In the genomic region with DNA sequence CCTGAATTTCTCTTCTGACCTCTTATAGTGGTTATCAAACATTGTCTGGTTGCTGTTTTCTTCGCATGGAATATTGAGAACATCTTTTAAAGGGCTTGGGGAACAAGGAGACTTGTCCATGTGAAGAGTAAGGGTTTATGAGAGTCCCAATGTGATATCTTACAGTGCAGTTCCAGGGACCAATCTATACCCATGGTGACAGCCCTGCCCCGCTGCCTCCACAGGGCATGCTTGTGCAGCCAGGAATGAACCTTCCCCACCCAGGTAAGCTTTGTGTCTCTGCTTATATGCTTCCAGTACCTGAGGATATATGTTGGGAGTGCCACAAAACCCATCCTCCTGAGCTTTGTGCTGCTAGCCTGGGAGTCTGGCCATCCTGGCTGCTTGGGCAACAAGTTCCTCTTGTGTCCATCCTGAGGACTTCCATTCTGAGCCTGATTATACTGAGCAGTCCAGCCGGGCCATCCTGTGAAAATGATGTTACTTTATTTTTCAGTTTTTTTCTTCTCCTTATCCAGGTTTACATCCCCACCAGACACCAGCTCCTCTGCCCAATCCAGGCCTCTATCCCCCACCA, we compare ENCODE assay signal across 11 cellular contexts. TPM values are rescaled to one million over a fixed set of nuclear protein-coding genes. Genes with fewer than 3 reads are reported as not detected.
A peak's percentile ranks its signal among the peaks of the same experiment; 100 is the strongest.
DNase-seq lines count a peak whose midpoint lies in the region; ATAC-seq and TF ChIP-seq lines count a peak whose summit lies in the region.
"Had no signal": no experiment of that assay in that cellular context is flagged by ENCODE, and none has a peak within 500 bp of the region (broad histone marks: within the 10 kb centered on the region; RNA-seq: fewer than 3 reads in every experiment).

No MANE protein-coding gene starts in this region.

- RAD21 ChIA-PET in HCT116 (lab: Charles Lee; ENCODE audit: low non-redundant PET in 1 of 2, low total read pairs in 2 of 2, uncharacterized antibody in 2 of 2, unreplicated experiment in 2 of 2): interaction anchor here (0.6 to 1.5 kb wide), 3 partner anchors 27 to 55 kb away, joined by 3 to 10 read pairs (median 7); partner anchors contain the start of gene CASC3 (in 1 of the 2)

- no peak overlapping the region for H3K9ac ChIP-seq in HCT116 (ENCODE audit: low read length)

- POLR2A ChIA-PET in HCT116 (lab: Charles Lee): interaction anchor here (1.0 to 1.3 kb wide), 2 partner anchors 28 to 47 kb away, joined by 3 to 4 read pairs; partner anchors contain the start of gene CASC3
- POLR2A ChIA-PET in activated CD4-positive, alpha-beta memory T cell treated with anti-CD3 and anti-CD28 coated beads, Interleukin-2, amount 10 ng/mL, durations not matched to agents 7 days and 5 days (lab: Charles Lee): interaction anchor here (0.8 to 3.0 kb wide), 6 partner anchors 9 to 55 kb away, joined by 3 to 21 read pairs (median 8); no protein-coding TSS in a partner anchor

- H3K4me3 Mint-ChIP-seq in activated CD4-positive, alpha-beta memory T cell treated with anti-CD3 and anti-CD28 coated beads, Interleukin-2, amount 10 ng/mL, durations not matched to agents 7 days and 5 days: no peak overlapping the region
- no peak overlapping the region for H3K4me3 Mint-ChIP-seq in immature natural killer cell

- peaks cover 73% of the 10 kb centered on the region for H3K36me3 Mint-ChIP-seq in activated CD4-positive, alpha-beta memory T cell treated with anti-CD3 and anti-CD28 coated beads, Interleukin-2, amount 10 ng/mL, durations not matched to agents 7 days and 5 days (ENCODE audit: low read depth)
- H3K36me3 Mint-ChIP-seq in immature natural killer cell: peaks cover 14 to 67% (median 29%) of the 10 kb centered on the region in 3 donors

- no peaks in the 10 kb centered on the region for H4K20me1 ChIP-seq in HCT116 (ENCODE audit: insufficient read depth)

- ATAC-seq in HCT116 (peak; percentile 34; the same call in 1 of the 2 replicates), gastrocnemius medialis (no peak), GM18511 (IDR thresholded peaks at IDR 0.05; ENCODE audit: unreplicated experiment) (no peak)

- CTCF ChIA-PET in HCT116 (lab: Charles Lee): interaction anchor here (1.0 to 2.4 kb wide), 10 partner anchors 9 to 295 kb away, joined by 3 to 20 read pairs (median 4); partner anchors contain the start of gene CASC3
- CTCF ChIA-PET in activated CD4-positive, alpha-beta memory T cell treated with anti-CD3 and anti-CD28 coated beads, Interleukin-2, amount 10 ng/mL, durations not matched to agents 7 days and 5 days (lab: Charles Lee): interaction anchor here (0.6 to 5.8 kb wide), 20 partner anchors 12 to 167 kb away, joined by 3 to 104 read pairs (median 6); partner anchors contain the start of genes CASC3, MED24, RAPGEFL1 and WIPF2

- WGBS in testis, 2 donors: 83 to 84% methylated on average over 2 to 3 of the region's 3 CpGs

- no peak overlapping the region for H3K4me2 ChIP-seq in HCT116 (ENCODE audit: low read length)

- H2AFZ ChIP-seq in HCT116 (ENCODE audit: low read depth, low read length, poor library complexity, severe bottlenecking): no peak overlapping the region

- TF ChIP-seq CTCF in HCT116 (IDR thresholded peaks at IDR 0.05 in 2 of 3, conservative IDR thresholded peaks at IDR 0.05 in 1 of 3; ENCODE audit: borderline replicate concordance in 1 of 3, insufficient read depth in 1 of 3, low read depth in 2 of 3, low read length in 2 of 3) (no peak), gastrocnemius medialis (IDR thresholded peaks at IDR 0.05 in 4 of 5, conservative IDR thresholded peaks at IDR 0.05 in 1 of 5) (no peak), testis (IDR thresholded peaks at IDR 0.05) (no peak)

- no peak for TF ChIP-seq POLR2A in HCT116 (IDR thresholded peaks at IDR 0.05; ENCODE audit: borderline replicate concordance, extremely low read depth, insufficient read depth, insufficient read length)
- no peak for TF ChIP-seq POLR2A in gastrocnemius medialis (IDR thresholded peaks at IDR 0.05)
- no peak for TF ChIP-seq POLR2A in testis (IDR thresholded peaks at IDR 0.05)

- H3K9me2 ChIP-seq in HCT116 (ENCODE audit: insufficient read depth): no peaks in the 10 kb centered on the region

- H3K4me1 Mint-ChIP-seq in activated CD4-positive, alpha-beta memory T cell treated with anti-CD3 and anti-CD28 coated beads, Interleukin-2, amount 10 ng/mL, durations not matched to agents 7 days and 5 days: peaks cover 5% of the 10 kb centered on the region
- H3K4me1 Mint-ChIP-seq in immature natural killer cell: peaks cover 0 to 4% of the 10 kb centered on the region in 2 donors

- H3K27me3 ChIP-seq in HCT116 (ENCODE audit: insufficient read depth, low read length) (no peaks in the 10 kb centered on the region), gastrocnemius medialis (no peaks in the 10 kb centered on the region), testis (no peaks in the 10 kb centered on the region)
- H3K27me3 ChIP-seq: SJCRH30 had no signal

- in situ Hi-C loops in gastrocnemius medialis (cut with MboI; ENCODE audit: low sequenced_read_pairs in 4 of 4): loop anchor here in 3 of 4 donors (5.0 to 25.0 kb wide), 4 partner anchors 53 to 130 kb away; no protein-coding TSS in a partner anchor

- H3K79me2 ChIP-seq in HCT116 (ENCODE audit: insufficient read depth, low read length): peaks cover 23% of the 10 kb centered on the region; the same call in 1 of the 2 replicates

- H3K36me3 ChIP-seq in HCT116 (ENCODE audit: control insufficient read depth in 1 of 2, insufficient read depth in 2 of 2, low read length in 2 of 2): peaks cover 61 to 64% of the 10 kb centered on the region in 2 experiments
- peaks cover 2 to 91% of the 10 kb centered on the region in 2 donors for H3K36me3 ChIP-seq in gastrocnemius medialis
- peaks cover 4% of the 10 kb centered on the region for H3K36me3 ChIP-seq in testis (ENCODE audit: low read depth, missing control alignments)

- TF ChIP-seq RAD21 in HCT116 (IDR thresholded peaks at IDR 0.05; ENCODE audit: low read depth): no peak

- intact Hi-C loops in HCT116 (cut with micrococcal nuclease) (loop anchor here (1.0 kb wide), 2 partner anchors 54 to 154 kb away; no protein-coding TSS in a partner anchor), gastrocnemius medialis (cut with DNase I; ENCODE audit: low total_unique reads) (loop anchor here (1.0 to 5.0 kb wide), 3 partner anchors 54 to 155 kb away; partner anchors contain the start of gene THRA), testis (cut with DNase I; ENCODE audit: low total_unique reads) (no loop called here)

- H3K27ac ChIP-seq in HCT116 (ENCODE audit: low read depth, low read length) (peak overlapping the region; percentile 18; the same call in 1 of the 2 replicates), gastrocnemius medialis (peak overlapping the region in 3 of 4 donors; percentile 11 to 48 (median 48)), testis (peak overlapping the region in 1 of 2 donors; percentile 41)
- H3K27ac ChIP-seq: SJCRH30 had no signal

- H3K9me3 Mint-ChIP-seq in activated CD4-positive, alpha-beta memory T cell treated with anti-CD3 and anti-CD28 coated beads, Interleukin-2, amount 10 ng/mL, durations not matched to agents 7 days and 5 days: no peaks in the 10 kb centered on the region
- H3K9me3 Mint-ChIP-seq in immature natural killer cell: no peaks in the 10 kb centered on the region

- peak overlapping the region; percentile 9 for H3K27ac Mint-ChIP-seq in activated CD4-positive, alpha-beta memory T cell treated with anti-CD3 and anti-CD28 coated beads, Interleukin-2, amount 10 ng/mL, durations not matched to agents 7 days and 5 days
- H3K27ac Mint-ChIP-seq in immature natural killer cell: peak overlapping the region in 5 of 6 donors; percentile 8 to 76 (median 71)

- DNase-seq in HCT116 (ENCODE audit: low read depth, low spot score) (no peak), immature natural killer cell (no peak), gastrocnemius medialis (no peak), activated gamma-delta T cell treated with Interleukin-2 at 50 U/mL for 16 hours (no peak), testis (no peak), NCI-H1105 treated with DMSO at 0.1 percent for 48 hours (lab: John Stamatoyannopoulos, UW) (no peak)
- no peak for DNase-seq in activated CD4-positive, alpha-beta memory T cell treated with anti-CD3 and anti-CD28 coated beads, Interleukin-2, amount 10 ng/mL, durations not matched to agents 7 days and 5 days
- DNase-seq: NCI-H2107 had no signal

- H3K4me1 ChIP-seq in HCT116 (ENCODE audit: control insufficient read depth in 1 of 2, insufficient read depth in 2 of 2, low read length in 2 of 2) (peaks cover 0 to 4% of the 10 kb centered on the region in 2 experiments; a peak in 2 of 4 replicates), gastrocnemius medialis (no peaks in the 10 kb centered on the region), testis (no peaks in the 10 kb centered on the region)

- no peaks in the 10 kb centered on the region for H3K27me3 Mint-ChIP-seq in activated CD4-positive, alpha-beta memory T cell treated with anti-CD3 and anti-CD28 coated beads, Interleukin-2, amount 10 ng/mL, durations not matched to agents 7 days and 5 days
- H3K27me3 Mint-ChIP-seq in immature natural killer cell (ENCODE audit: low read depth in 3 of 3): peaks cover 0 to 2% (median 0%) of the 10 kb centered on the region in 3 donors

- BruUV-seq in HCT116 (replicated peaks; lab: Mats Ljungman, UMichigan): no TSS peak

- H3K9me3 ChIP-seq in HCT116 (ENCODE audit: control insufficient read depth in 1 of 2, insufficient read depth in 1 of 2, low read depth in 1 of 2, low read length in 2 of 2): no peaks in the 10 kb centered on the region
- no peaks in the 10 kb centered on the region for H3K9me3 ChIP-seq in gastrocnemius medialis
- H3K9me3 ChIP-seq in testis: no peaks in the 10 kb centered on the region
- H3K9me3 ChIP-seq: SJCRH30 had no signal

- H3K4me3 ChIP-seq in HCT116 (replicated peaks in 1 of 2; ENCODE audit: low read depth in 1 of 2, low read length in 2 of 2) (no peak overlapping the region), gastrocnemius medialis (no peak overlapping the region), testis (no peak overlapping the region)
- H3K4me3 ChIP-seq: SJCRH30, skin epidermis had no signal

RNA-seq across cellular contexts. Expression of gene RAPGEFL1, which starts 9.5 kb away (rescaled TPM):
- total RNA-seq in HCT116 (2021; ENCODE audit: unreplicated experiment): 9.7 TPM
- polyA plus RNA-seq in HCT116 (2012): 4.9 and 6.1 TPM in 2 replicates
- total RNA-seq in activated CD4-positive, alpha-beta memory T cell treated with anti-CD3 and anti-CD28 coated beads, Interleukin-2, amount 10 ng/mL, durations not matched to agents 7 days and 5 days: 1 to 10 TPM; 4.7 to 6.0 TPM
- not detected for polyA plus RNA-seq in immature natural killer cell
- total RNA-seq in gastrocnemius medialis: 1 to 10 TPM; 1.8 to 5.8 (median 5.2) TPM
- 10 to 100 TPM; 22.3 to 23.9 TPM for total RNA-seq in testis
- 13.6 TPM for polyA plus RNA-seq in testis (ENCODE audit: insufficient read depth, low read depth, low replicate concordance)

RNA-seq across cellular contexts. Expression of gene CASC3, which starts 27.4 kb away (rescaled TPM):
- 73.1 TPM for total RNA-seq in HCT116 (2021; ENCODE audit: unreplicated experiment)
- 35.5 and 37.0 TPM in 2 replicates for polyA plus RNA-seq in HCT116 (2012)
- 10 to 100 TPM; 84.5 to 89.1 TPM for total RNA-seq in activated CD4-positive, alpha-beta memory T cell treated with anti-CD3 and anti-CD28 coated beads, Interleukin-2, amount 10 ng/mL, durations not matched to agents 7 days and 5 days
- polyA plus RNA-seq in immature natural killer cell: 10 to 100 TPM; 24.5 to 53.5 (median 27.7) TPM
- total RNA-seq in gastrocnemius medialis: 10 to 100 TPM; 35.8 to 41.3 (median 39.8) TPM
- 100 to 1,000 TPM; 123 to 132 TPM for total RNA-seq in testis
- 143 TPM for polyA plus RNA-seq in testis (ENCODE audit: insufficient read depth, low read depth, low replicate concordance)

RNA-seq across cellular contexts. Expression of gene MSL1, which starts 46.0 kb away (rescaled TPM):
- 67.2 TPM for total RNA-seq in HCT116 (2021; ENCODE audit: unreplicated experiment)
- polyA plus RNA-seq in HCT116 (2012): 26.8 and 36.5 TPM in 2 replicates
- 100 to 1,000 TPM; 102 to 103 TPM for total RNA-seq in activated CD4-positive, alpha-beta memory T cell treated with anti-CD3 and anti-CD28 coated beads, Interleukin-2, amount 10 ng/mL, durations not matched to agents 7 days and 5 days
- polyA plus RNA-seq in immature natural killer cell: 10 to 100 TPM in 2 of 3 donors, 1 to 10 TPM in 1; 5.6 to 16.2 (median 11.1) TPM
- total RNA-seq in gastrocnemius medialis: 10 to 100 TPM; 75.7 to 96.3 (median 85.9) TPM
- total RNA-seq in testis: 100 to 1,000 TPM; 129 to 161 TPM
- polyA plus RNA-seq in testis (ENCODE audit: insufficient read depth, low read depth, low replicate concordance): 157 TPM

RNA-seq across cellular contexts. Expression of gene WIPF2, which starts 51.3 kb away (rescaled TPM):
- 30.4 TPM for total RNA-seq in HCT116 (2021; ENCODE audit: unreplicated experiment)
- polyA plus RNA-seq in HCT116 (2012): 19.2 and 19.5 TPM in 2 replicates
- total RNA-seq in activated CD4-positive, alpha-beta memory T cell treated with anti-CD3 and anti-CD28 coated beads, Interleukin-2, amount 10 ng/mL, durations not matched to agents 7 days and 5 days: 10 to 100 TPM; 26.0 TPM
- 10 to 100 TPM in 1 of 3 donors, 1 to 10 TPM in 2; 4.0 to 14.2 (median 5.2) TPM for polyA plus RNA-seq in immature natural killer cell
- 1 to 10 TPM; 4.6 to 6.2 (median 5.4) TPM for total RNA-seq in gastrocnemius medialis
- 10 to 100 TPM; 16.4 to 20.1 TPM for total RNA-seq in testis
- 21.1 TPM for polyA plus RNA-seq in testis (ENCODE audit: insufficient read depth, low read depth, low replicate concordance)
